8 cellular contexts compared by ENCODE assay signal in the genomic region with DNA sequence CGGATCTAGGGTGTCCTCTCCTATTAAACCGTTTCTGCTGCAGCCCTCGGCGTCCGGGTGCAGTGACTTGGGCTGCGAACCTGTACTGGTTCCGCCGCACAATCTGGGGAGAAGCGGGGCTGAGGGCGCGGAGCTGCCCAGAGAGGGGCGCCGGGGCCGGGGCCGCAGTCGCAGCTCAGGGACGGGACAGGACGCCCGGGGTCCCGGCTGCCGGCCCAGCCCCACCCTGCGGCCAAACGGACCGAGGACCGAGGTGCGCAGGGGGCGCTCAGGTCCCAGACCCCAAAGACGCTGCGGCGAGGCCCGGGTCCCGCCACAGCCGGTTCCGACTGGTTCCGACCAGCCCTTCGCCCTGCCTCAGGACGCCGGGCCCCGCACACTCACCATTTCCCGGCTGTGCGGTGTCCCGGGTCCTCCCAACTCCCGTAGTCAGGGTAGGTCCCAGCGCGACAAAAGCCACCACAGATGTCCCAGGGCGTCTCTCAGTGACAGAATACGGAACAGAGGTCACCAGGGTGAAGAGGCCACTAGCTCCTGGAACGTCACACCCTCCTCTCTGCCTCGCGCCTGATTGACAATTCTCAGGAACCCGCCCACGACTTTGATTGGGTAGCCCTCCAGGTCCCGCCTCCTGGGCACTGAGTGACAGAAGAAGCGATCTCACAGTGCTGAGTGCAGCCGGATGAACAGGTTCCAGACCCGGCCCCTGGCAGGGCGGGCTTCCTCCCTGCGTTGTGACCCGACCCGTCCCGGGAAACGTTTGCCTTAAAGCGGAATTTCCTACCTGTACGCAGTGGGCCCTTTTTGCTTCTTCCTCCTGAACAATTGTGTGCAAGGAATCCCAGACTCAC. TPM values are rescaled to one million over a fixed set of nuclear protein-coding genes. Genes with fewer than 3 reads are reported as not detected.
DNase-seq lines count a peak whose midpoint lies in the region; ATAC-seq, FAIRE-seq and TF ChIP-seq lines count a peak whose summit lies in the region.

ZNF44 (minus strand) TSS at position 576 of the 851 bp plus-strand sequence; CDS start at position 387, 189 bp downstream.

- ATAC-seq in HG03457 (IDR thresholded peaks at IDR 0.05; ENCODE audit: unreplicated experiment) (peak; percentile 81), right lobe of liver (peak; percentile 95 to 98 (median 95))

- WGBS in right lobe of liver (ENCODE audit: insufficient coverage, low coverage, low lambda C conversion rate, missing lambda C conversion rate), result 2% methylated on average over 29 of the region's 64 CpGs

- H3K36me3 ChIP-seq in BJ (ENCODE audit: control insufficient read depth, insufficient read depth, low read length) (no peaks in the 10 kb centered on the region), right lobe of liver (peaks cover 0 to 4% (median 0%) of the 10 kb centered on the region in 4 donors)

- peak within 1 kb of the TSS in 56 of 59 donors; percentile 34 to 95 (median 82) for H3K27ac ChIP-seq in dorsolateral prefrontal cortex
- peak within 1 kb of the TSS; percentile 94 to 99 (median 97) for H3K27ac ChIP-seq in right lobe of liver

- intact Hi-C loops in dorsolateral prefrontal cortex (cut with DNase I), result loop anchor here in 1 of 2 donors (5.0 kb wide), 2 partner anchors 38 to 73 kb away; partner anchors contain the start of genes ZNF442 and ZNF563
- intact Hi-C loops in right lobe of liver (cut with DNase I), result no loop called here

- TF ChIP-seq CTCF in BJ (IDR thresholded peaks at IDR 0.05; ENCODE audit: insufficient read depth, low read depth, low read length), result no peak
- peak in 11 of 56 donors; percentile 6 to 36 (median 17) for TF ChIP-seq CTCF in dorsolateral prefrontal cortex (IDR thresholded peaks at IDR 0.05 in 54 of 56, conservative IDR thresholded peaks at IDR 0.05 in 2 of 56; ENCODE audit: low read depth in 1 of 56, partially characterized antibody in 56 of 56)
- no peak for TF ChIP-seq CTCF in right lobe of liver (IDR thresholded peaks at IDR 0.05)

- peak; percentile 80 for DNase-seq in BJ (ENCODE audit: low read depth)
- DNase-seq in GM19239 (ENCODE audit: insufficient read length, low spot score), result peak; percentile 89
- peak; percentile 74 for DNase-seq in NCI-H748 treated with DMSO at 0.1 percent for 48 hours (lab: John Stamatoyannopoulos, UW)
- DNase-seq in activated CD4-positive, alpha-beta T cell treated with anti-CD3 and anti-CD28 coated beads, Interleukin-2, amount 50 U/mL, for 48 hours, result peak; percentile 96 to 98
- DNase-seq in dorsolateral prefrontal cortex, result peak; percentile 93 to 99 (median 98)
- DNase-seq in right lobe of liver, result peak; percentile 97 to 99 (median 99)
- DNase-seq in stimulated activated CD4-positive, alpha-beta T cell treated with anti-CD3 and anti-CD28 coated beads, Interleukin-4, amount 100 ng/mL, for 4 hours, result peak; percentile 88 to 96

- TF ChIP-seq POLR2A in right lobe of liver (IDR thresholded peaks at IDR 0.05), result peak; percentile 88

- no peaks in the 10 kb centered on the region for H3K9me3 ChIP-seq in right lobe of liver

- FAIRE-seq in GM19239 (lab: Jason Lieb, UNC), result peak; percentile 96

- H3K4me3 ChIP-seq in BJ (ENCODE audit: low read depth, low read length), result peak within 1 kb of the TSS; percentile 96
- H3K4me3 ChIP-seq in dorsolateral prefrontal cortex, result peak within 1 kb of the TSS; percentile 71 to 100 (median 97)
- H3K4me3 ChIP-seq in right lobe of liver, result peak within 1 kb of the TSS; percentile 98 to 100 (median 100)

- POLR2A ChIA-PET in BJ (lab: Charles Lee), result interaction anchor here (0.6 kb wide), 1 partner anchor 9 kb away, joined by 4 read pairs; no protein-coding TSS in a partner anchor

- H3K27me3 ChIP-seq in BJ (ENCODE audit: control insufficient read depth, insufficient read depth, low read length), result no peaks in the 10 kb centered on the region
- H3K27me3 ChIP-seq in dorsolateral prefrontal cortex, result no peaks in the 10 kb centered on the region
- H3K27me3 ChIP-seq in right lobe of liver, result no peaks in the 10 kb centered on the region

- peaks cover 0 to 38% (median 6%) of the 10 kb centered on the region in 4 donors for H3K4me1 ChIP-seq in right lobe of liver

- CTCF ChIA-PET in BJ (lab: Yijun Ruan, JAX), result interaction anchor here (1.0 to 1.4 kb wide), 2 partner anchors 14 to 203 kb away, joined by 4 read pairs; no protein-coding TSS in a partner anchor

RNA-seq across cellular contexts. Expression of gene ZNF44, which starts in this region (rescaled TPM):
- 2.9 and 3.5 TPM in 2 replicates for polyA plus RNA-seq in BJ (2011; rRNA removed)
- polyA minus RNA-seq in BJ (2011; rRNA and poly(A)+ RNA removed), result 3.0 and 3.6 TPM in 2 replicates
- 10 to 100 TPM in 119 of 120 experiments, 1 to 10 TPM in 1; 8.7 to 28.5 (median 16.1) TPM for total RNA-seq in dorsolateral prefrontal cortex
- 10 to 100 TPM in 1 of 6 experiments, 1 to 10 TPM in 5; 4.9 to 11.6 (median 6.2) TPM for total RNA-seq in right lobe of liver

Comparison
In these comparisons a context has a peak if more than half of its experiments do, and no peak if none do; other contexts are left out.
1. Peak in every context shown above with its lines: DNase-seq, ATAC-seq, H3K4me3 ChIP-seq and H3K27ac ChIP-seq.